ENCODE assay signal across 8 cellular contexts in genomic region chr18:32772580-32773186, GRCh38. TPM values are rescaled to one million over a fixed set of nuclear protein-coding genes. Genes with fewer than 3 reads are reported as not detected.
DNase-seq lines count a peak whose midpoint lies in the region; ATAC-seq, FAIRE-seq and TF ChIP-seq lines count a peak whose summit lies in the region.
"Had no signal": no experiment of that assay in that cellular context is flagged by ENCODE, and none has a peak within 500 bp of the region (broad histone marks: within the 10 kb centered on the region; RNA-seq: fewer than 3 reads in every experiment).

Gene KLHL14, minus strand, starts transcription at chr18:32773023. Its CDS starts 2,432 bp downstream, at chr18:32770591.

- H3K36me3 ChIP-seq in keratinocyte (ENCODE audit: control insufficient read depth in 2 of 2, extremely low read depth in 1 of 2, insufficient read depth in 2 of 2, low read length in 2 of 2): no peaks in the 10 kb centered on the region
- H3K36me3 ChIP-seq: neutrophil had no signal

- no peak within 1 kb of the TSS for H3K27ac Mint-ChIP-seq in stimulated activated naive CD8-positive, alpha-beta T cell treated with anti-CD3 and anti-CD28 coated beads, Interleukin-15, amount 100 ng/mL, for 72 hours

- dilution Hi-C loops in keratinocyte (cut with MboI; ENCODE audit: extremely low pct_ligation_motif_present, low sequenced_read_pairs): no loop called here

- H3K27ac ChIP-seq in keratinocyte (ENCODE audit: control insufficient read depth, insufficient read depth, low read length): no peak within 1 kb of the TSS
- H3K27ac ChIP-seq: neutrophil had no signal

- no peak within 1 kb of the TSS for H3K4me3 ChIP-seq in keratinocyte (ENCODE audit: control insufficient read depth in 2 of 3, extremely low read depth in 1 of 3, insufficient read depth in 2 of 3, low read depth in 1 of 3, low read length in 3 of 3)

- H3K4me1 Mint-ChIP-seq in stimulated activated naive CD8-positive, alpha-beta T cell treated with anti-CD3 and anti-CD28 coated beads, Interleukin-15, amount 100 ng/mL, for 72 hours: peaks cover 14% of the 10 kb centered on the region

- H3K4me3 Mint-ChIP-seq in stimulated activated naive CD8-positive, alpha-beta T cell treated with anti-CD3 and anti-CD28 coated beads, Interleukin-15, amount 100 ng/mL, for 72 hours: peak within 1 kb of the TSS; percentile 15 to 55

- peak within 1 kb of the TSS; percentile 10 for H3K4me2 ChIP-seq in keratinocyte (ENCODE audit: control insufficient read depth, extremely low read depth, insufficient read depth, low read depth, low read length)

- peak; percentile 59 for FAIRE-seq in GM19239 (lab: Jason Lieb, UNC)
- peak; percentile 92 for FAIRE-seq in RCC 7860 (lab: Jason Lieb, UNC)
- no peak for FAIRE-seq in keratinocyte (lab: Jason Lieb, UNC)

- DNase-seq in GM19239 (ENCODE audit: insufficient read length, low spot score) (no peak), RCC 7860 (ENCODE audit: low spot score) (peak; percentile 74), keratinocyte (ENCODE audit: low read depth, low spot score) (no peak)
- DNase-seq in stimulated activated naive CD8-positive, alpha-beta T cell treated with anti-CD3 and anti-CD28 coated beads, Interleukin-15, amount 100 ng/mL, for 72 hours: no peak
- no peak for DNase-seq in activated CD4-positive, CD25-positive, alpha-beta regulatory T cell treated with anti-CD3 and anti-CD28 coated beads, Interleukin-2, amount 50 U/mL, for 72 hours

- H3K9me3 ChIP-seq in keratinocyte (ENCODE audit: control insufficient read depth, low read depth, low read length): no peaks in the 10 kb centered on the region
- H3K9me3 ChIP-seq: neutrophil had no signal

- no peak within 1 kb of the TSS for H2AFZ ChIP-seq in keratinocyte (ENCODE audit: control insufficient read depth, low read length)

- no peak for ATAC-seq in stimulated activated naive CD8-positive, alpha-beta T cell treated with anti-CD3 and anti-CD28 coated beads, Interleukin-15, amount 100 ng/mL, for 72 hours
- ATAC-seq in HG03469 (IDR thresholded peaks at IDR 0.05; ENCODE audit: unreplicated experiment) (no peak), HG03045 (IDR thresholded peaks at IDR 0.05; ENCODE audit: unreplicated experiment) (no peak)

- no peaks in the 10 kb centered on the region for H3K79me2 ChIP-seq in keratinocyte (ENCODE audit: control insufficient read depth, insufficient read depth, low read length)

- no peaks in the 10 kb centered on the region for H3K4me1 ChIP-seq in keratinocyte (ENCODE audit: control insufficient read depth, extremely low read depth, insufficient read depth, low read length)

- no peaks in the 10 kb centered on the region for H3K9me3 Mint-ChIP-seq in stimulated activated naive CD8-positive, alpha-beta T cell treated with anti-CD3 and anti-CD28 coated beads, Interleukin-15, amount 100 ng/mL, for 72 hours

- TF ChIP-seq CTCF in keratinocyte (optimal IDR thresholded peaks at IDR 0.05 in 1 of 3, IDR thresholded peaks at IDR 0.05 in 1 of 3, conservative IDR thresholded peaks at IDR 0.05 in 1 of 3; ENCODE audit: extremely low read depth in 1 of 3, insufficient read depth in 2 of 3, low read length in 3 of 3): no peak

- no peak within 1 kb of the TSS for H3K9ac ChIP-seq in keratinocyte (ENCODE audit: control insufficient read depth, extremely low read depth, insufficient read depth, low read length)

- H4K20me1 ChIP-seq in keratinocyte (ENCODE audit: control insufficient read depth, extremely low read depth, insufficient read depth, low read length): no peaks in the 10 kb centered on the region

- H3K27me3 Mint-ChIP-seq in stimulated activated naive CD8-positive, alpha-beta T cell treated with anti-CD3 and anti-CD28 coated beads, Interleukin-15, amount 100 ng/mL, for 72 hours: peaks cover 67% of the 10 kb centered on the region

- peaks cover 60% of the 10 kb centered on the region for H3K27me3 ChIP-seq in keratinocyte (ENCODE audit: control insufficient read depth, extremely low read depth, insufficient read depth, low read length)

- H3K9me1 ChIP-seq in keratinocyte (ENCODE audit: control insufficient read depth, extremely low read depth, insufficient read depth, low read length): no peaks in the 10 kb centered on the region

RNA-seq across cellular contexts. Expression of gene KLHL14, which starts in this region (rescaled TPM):
- polyA plus RNA-seq in keratinocyte: not detected in 3 replicates
- not detected for polyA plus RNA-seq in keratinocyte (2011; ENCODE audit: low read depth)
- not detected in 2 replicates for polyA plus RNA-seq in keratinocyte (2011; cell fraction: cytosol; rRNA removed)
- polyA plus RNA-seq in keratinocyte (2011; cell fraction: nucleus; rRNA removed): not detected in 2 replicates
- not detected in 2 replicates for polyA plus RNA-seq in keratinocyte (2012; ENCODE audit: low replicate concordance)
- not detected in 3 replicates for polyA minus RNA-seq in keratinocyte
- not detected for polyA minus RNA-seq in keratinocyte (2011; cell fraction: cytosol; rRNA and poly(A)+ RNA removed)
- not detected in 2 replicates for polyA minus RNA-seq in keratinocyte (2011; cell fraction: nucleus; rRNA and poly(A)+ RNA removed)
